In the genomic region with DNA sequence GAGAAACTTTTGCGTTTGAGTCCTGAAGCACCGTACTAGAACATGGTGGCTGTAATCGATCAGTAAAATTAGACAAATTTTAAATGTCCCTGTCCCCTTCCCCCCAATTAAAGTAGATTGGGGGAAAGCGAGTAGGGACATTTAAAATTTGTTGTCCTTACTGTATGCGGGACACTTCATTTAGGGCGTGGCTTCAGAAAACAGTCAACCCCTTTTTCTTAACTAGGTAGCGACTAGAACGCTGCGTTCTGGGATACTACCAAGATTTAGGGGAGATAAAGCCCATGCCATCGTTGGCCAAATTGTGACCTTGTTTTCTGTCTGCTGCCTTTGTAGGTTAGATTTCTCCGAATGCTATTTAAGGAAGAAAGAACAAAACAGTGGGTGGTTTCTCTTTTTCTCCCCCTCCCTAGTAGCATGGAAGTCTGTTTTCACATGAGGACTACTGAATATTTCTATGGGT, we compare ENCODE assay signal across 8 cellular contexts. TPM values are rescaled to one million over a fixed set of nuclear protein-coding genes. Genes with fewer than 3 reads are reported as not detected.
A peak's percentile ranks its signal among the peaks of the same experiment; 100 is the strongest.
DNase-seq lines count a peak whose midpoint lies in the region; ATAC-seq and TF ChIP-seq lines count a peak whose summit lies in the region.

No MANE protein-coding gene starts in this region.

- H3K36me3 Mint-ChIP-seq in activated T-cell treated with anti-CD3 and anti-CD28 coated beads, Interleukin-2, amount 50 U/mL, for 72 hours (ENCODE audit: insufficient read depth in 2 of 2): peaks cover 2 to 32% of the 10 kb centered on the region in 2 donors

- peaks cover 0 to 3% (median 0%) of the 10 kb centered on the region in 4 donors for H3K36me3 ChIP-seq in esophagus muscularis mucosa

- H3K4me1 ChIP-seq in esophagus muscularis mucosa: peaks cover 19 to 28% (median 27%) of the 10 kb centered on the region in 4 donors

- intact Hi-C loops in esophagus muscularis mucosa (cut with DNase I): no loop called here

- no peak for TF ChIP-seq CTCF in esophagus muscularis mucosa (IDR thresholded peaks at IDR 0.05)

- H3K27me3 Mint-ChIP-seq in activated T-cell treated with anti-CD3 and anti-CD28 coated beads, Interleukin-2, amount 50 U/mL, for 72 hours (ENCODE audit: low read depth): no peaks in the 10 kb centered on the region

- no peak overlapping the region for H3K27ac ChIP-seq in esophagus muscularis mucosa (replicated peaks in 1 of 4)

- H3K9me3 Mint-ChIP-seq in activated T-cell treated with anti-CD3 and anti-CD28 coated beads, Interleukin-2, amount 50 U/mL, for 72 hours: no peaks in the 10 kb centered on the region

- no peaks in the 10 kb centered on the region for H3K9me3 ChIP-seq in esophagus muscularis mucosa

- H3K4me3 ChIP-seq in esophagus muscularis mucosa: peak overlapping the region; percentile 77 to 92 (median 84)

- TF ChIP-seq POLR2A in esophagus muscularis mucosa (IDR thresholded peaks at IDR 0.05; ENCODE audit: low read depth): no peak

- ATAC-seq in activated T-cell treated with anti-CD3 and anti-CD28 coated beads, Interleukin-2, amount 50 U/mL, for 72 hours (replicated peaks in 1 of 2): no peak
- no peak for ATAC-seq in HG02763 (IDR thresholded peaks at IDR 0.05; ENCODE audit: unreplicated experiment)

- peak overlapping the region; percentile 93 to 97 for H3K4me3 Mint-ChIP-seq in activated T-cell treated with anti-CD3 and anti-CD28 coated beads, Interleukin-2, amount 50 U/mL, for 72 hours

- H3K27ac Mint-ChIP-seq in activated T-cell treated with anti-CD3 and anti-CD28 coated beads, Interleukin-2, amount 50 U/mL, for 72 hours: peak overlapping the region; percentile 93

- WGBS in esophagus muscularis mucosa: 3% methylated on average over 11 of the region's 11 CpGs

- TF ChIP-seq EP300 in esophagus muscularis mucosa (IDR thresholded peaks at IDR 0.05): no peak

- no peaks in the 10 kb centered on the region for H3K27me3 ChIP-seq in esophagus muscularis mucosa

- DNase-seq in activated T-cell treated with anti-CD3 and anti-CD28 coated beads, Interleukin-2, amount 50 U/mL, for 72 hours: peak in 1 of 2 donors; percentile 11
- DNase-seq in activated T-cell treated with anti-CD3 and anti-CD28 coated beads, Interleukin-2, amount 50 U/mL, for 1 hour: no peak
- peak; percentile 9 for DNase-seq in SK-N-DZ (ENCODE audit: low spot score)
- no peak for DNase-seq in esophagus muscularis mucosa (ENCODE audit: extremely low spot score)
- peak; percentile 20 for DNase-seq in retina
- DNase-seq in central memory CD4-positive, alpha-beta T cell: no peak
- no peak for DNase-seq in GM19240 (ENCODE audit: insufficient read length, low spot score)

- peaks cover 55% of the 10 kb centered on the region for H3K4me1 Mint-ChIP-seq in activated T-cell treated with anti-CD3 and anti-CD28 coated beads, Interleukin-2, amount 50 U/mL, for 72 hours (ENCODE audit: low read depth)

RNA-seq across cellular contexts. Expression of a gene that starts 1.2 kb away (rescaled TPM):
- 100 to 1,000 TPM; 145 to 155 TPM for total RNA-seq in activated T-cell treated with anti-CD3 and anti-CD28 coated beads, Interleukin-2, amount 50 U/mL, for 72 hours
- 389 and 393 TPM in 2 replicates for polyA plus RNA-seq in SK-N-DZ (2014; cell fraction: cytosol; rRNA removed)
- polyA plus RNA-seq in SK-N-DZ (2014; cell fraction: nucleus; rRNA removed): 222 and 336 TPM in 2 replicates
- 10 to 100 TPM in 1 of 4 donors, 1 to 10 TPM in 3; 2.0 to 10.3 (median 6.0) TPM for total RNA-seq in esophagus muscularis mucosa

RNA-seq across cellular contexts. Expression of a gene that starts 6.1 kb away (rescaled TPM):
- 10 to 100 TPM; 41.6 to 47.0 TPM for total RNA-seq in activated T-cell treated with anti-CD3 and anti-CD28 coated beads, Interleukin-2, amount 50 U/mL, for 72 hours
- polyA plus RNA-seq in SK-N-DZ (2014; cell fraction: cytosol; rRNA removed): 58.2 and 58.9 TPM in 2 replicates
- 77.3 and 101 TPM in 2 replicates for polyA plus RNA-seq in SK-N-DZ (2014; cell fraction: nucleus; rRNA removed)
- total RNA-seq in esophagus muscularis mucosa: 10 to 100 TPM; 24.0 to 32.8 (median 29.0) TPM

Comparison
In these comparisons a context has a peak if more than half of its experiments do, and no peak if none do; other contexts are left out.
1. DNase-seq: peak in SK-N-DZ (single experiment) and retina (single experiment); none in activated T-cell treated with anti-CD3 and anti-CD28 coated beads, Interleukin-2, amount 50 U/mL, for 1 hour (single experiment), esophagus muscularis mucosa (single experiment), central memory CD4-positive, alpha-beta T cell (single experiment) and GM19240 (single experiment).
2. RNA of a gene that starts 1.2 kb away (total RNA-seq): 145 to 155 TPM in activated T-cell treated with anti-CD3 and anti-CD28 coated beads, Interleukin-2, amount 50 U/mL, for 72 hours; 2.0 to 10.3 TPM in esophagus muscularis mucosa; every median in the first group is over 10 times any median in the second.